ENCODE assay signal across 8 cellular contexts in genomic region chr10:72692057-72692891, GRCh38. TPM values are rescaled to one million over a fixed set of nuclear protein-coding genes. Genes with fewer than 3 reads are reported as not detected.
A peak's percentile ranks its signal among the peaks of the same experiment; 100 is the strongest.
DNase-seq lines count a peak whose midpoint lies in the region; ATAC-seq and TF ChIP-seq lines count a peak whose summit lies in the region.

TSS of gene MCU (plus strand) at chr10:72692143. CDS start at chr10:72692152, 9 bp downstream.

- H3K9me3 ChIP-seq in PC-3 (ENCODE audit: low read length) = no peaks in the 10 kb centered on the region

- H2AFZ ChIP-seq in PC-3 (ENCODE audit: low read length) = peak within 1 kb of the TSS; percentile 82

- H3F3A ChIP-seq in PC-3 (ENCODE audit: low read length, unreplicated experiment) = no peaks in the 10 kb centered on the region

- H3K9ac ChIP-seq in PC-3 (ENCODE audit: low read length) = peak within 1 kb of the TSS; percentile 70

- CTCF ChIA-PET in PC-3 (lab: Charles Lee) = interaction anchor here (0.6 to 1.2 kb wide), 2 partner anchors 81 to 142 kb away, joined by 3 to 5 read pairs; no protein-coding TSS in a partner anchor

- H3K27ac ChIP-seq in PC-3 (ENCODE audit: low read length) = no peak within 1 kb of the TSS; the same call in 1 of the 2 replicates

- peaks cover 28% of the 10 kb centered on the region for H4K20me1 ChIP-seq in PC-3 (ENCODE audit: low read length)

- POLR2A ChIA-PET in PC-3 (lab: Charles Lee; ENCODE audit: unreplicated experiment) = interaction anchor here (0.5 to 0.8 kb wide), 5 partner anchors 16 to 403 kb away, joined by 3 to 21 read pairs (median 4); no protein-coding TSS in a partner anchor
- POLR2A ChIA-PET in naive thymus-derived CD8-positive, alpha-beta T cell (lab: Charles Lee) = interaction anchor here (0.5 to 1.4 kb wide), 5 partner anchors 9 to 475 kb away, joined by 4 to 7 read pairs (median 4); partner anchors contain the start of gene MICU1

- intact Hi-C loops in CD14-positive monocyte (cut with micrococcal nuclease) = loop anchor here (5.0 to 10.0 kb wide), 2 partner anchors 65 to 327 kb away; partner anchors contain the start of gene MICU1 (in 2 of the 2)
- intact Hi-C loops in PC-3 (cut with micrococcal nuclease) = loop anchor here (2.0 to 5.0 kb wide), 3 partner anchors 45 to 370 kb away; no protein-coding TSS in a partner anchor
- intact Hi-C loops in activated T-helper 1 cell treated with anti-CD3 and anti-CD28 coated beads, Interleukin-12 subunit alpha, Interleukin-12 subunit beta, Interleukin-2, Interleukin-4 antibody, amounts not matched to agents 30 ng/mL and 10 ng/mL and 1 ng/mL, durations not matched to agents 14 hours and 24 hours and 36 hours (cut with micrococcal nuclease) = loop anchor here (1.0 to 10.0 kb wide), 10 partner anchors 15 to 803 kb away; partner anchors contain the start of genes DNAJB12, ECD, FAM149B1 and MICU1

- peaks cover 50% of the 10 kb centered on the region for H3K4me1 ChIP-seq in PC-3 (ENCODE audit: insufficient read depth, low read length)

- peak within 1 kb of the TSS; percentile 84 to 96 for H3K4me3 Mint-ChIP-seq in CD14-positive monocyte
- peak within 1 kb of the TSS; percentile 85 for H3K4me3 Mint-ChIP-seq in activated T-helper 1 cell treated with anti-CD3 and anti-CD28 coated beads, Interleukin-12 subunit alpha, Interleukin-12 subunit beta, Interleukin-2, Interleukin-4 antibody, amounts not matched to agents 30 ng/mL and 10 ng/mL and 1 ng/mL, durations not matched to agents 14 hours and 24 hours and 36 hours
- peak within 1 kb of the TSS; percentile 85 to 96 (median 93) for H3K4me3 Mint-ChIP-seq in naive thymus-derived CD8-positive, alpha-beta T cell
- H3K4me3 Mint-ChIP-seq in stimulated activated memory B cell treated with anti-CD40 and anti-IgM and Interleukin-4, amounts not matched to agents 10 μg/mL and 1 μg/mL and 100 μg/mL, for 72 hours = peak within 1 kb of the TSS; percentile 85

- peaks cover 47% of the 10 kb centered on the region for H3K79me2 ChIP-seq in PC-3 (ENCODE audit: low read length)

- peak within 1 kb of the TSS; percentile 94 for H3K4me2 ChIP-seq in PC-3 (ENCODE audit: low read length)

- H3K4me3 ChIP-seq in PC-3 (ENCODE audit: low read length) (peak within 1 kb of the TSS; percentile 94), fibroblast of mammary gland (ENCODE audit: control insufficient read depth, low read depth, low read length) (peak within 1 kb of the TSS; percentile 87)

- BruUV-seq in PC-3 (replicated peaks; lab: Mats Ljungman, UMichigan) = no TSS peak

- H3K9me2 ChIP-seq in PC-3 (replicated peaks; ENCODE audit: low read length) = no peaks in the 10 kb centered on the region

- H3K27me3 ChIP-seq in PC-3 (ENCODE audit: low read length) = no peaks in the 10 kb centered on the region

- H3K27me3 Mint-ChIP-seq in CD14-positive monocyte (ENCODE audit: low read depth in 3 of 3) = peaks cover 0 to 1% (median 0%) of the 10 kb centered on the region in 3 donors
- peaks cover 7% of the 10 kb centered on the region for H3K27me3 Mint-ChIP-seq in activated T-helper 1 cell treated with anti-CD3 and anti-CD28 coated beads, Interleukin-12 subunit alpha, Interleukin-12 subunit beta, Interleukin-2, Interleukin-4 antibody, amounts not matched to agents 30 ng/mL and 10 ng/mL and 1 ng/mL, durations not matched to agents 14 hours and 24 hours and 36 hours (ENCODE audit: insufficient read depth)
- H3K27me3 Mint-ChIP-seq in naive thymus-derived CD8-positive, alpha-beta T cell = peaks cover 0 to 10% (median 0%) of the 10 kb centered on the region in 5 donors
- H3K27me3 Mint-ChIP-seq in stimulated activated memory B cell treated with anti-CD40 and anti-IgM and Interleukin-4, amounts not matched to agents 10 μg/mL and 1 μg/mL and 100 μg/mL, for 72 hours = no peaks in the 10 kb centered on the region

- peak; percentile 87 for ATAC-seq in GM19372 (IDR thresholded peaks at IDR 0.05; ENCODE audit: low read depth, unreplicated experiment)
- ATAC-seq in HG03469 (IDR thresholded peaks at IDR 0.05; ENCODE audit: unreplicated experiment) = peak; percentile 57
- ATAC-seq in PC-3 = peak; percentile 88
- peak; percentile 93 to 94 for ATAC-seq in naive thymus-derived CD8-positive, alpha-beta T cell
- ATAC-seq in stimulated activated memory B cell treated with anti-CD40 and anti-IgM and Interleukin-4, amounts not matched to agents 10 μg/mL and 1 μg/mL and 100 μg/mL, for 72 hours = peak; percentile 98

- peak within 1 kb of the TSS in 5 of 7 donors; percentile 66 to 88 (median 81) for H3K27ac Mint-ChIP-seq in CD14-positive monocyte
- H3K27ac Mint-ChIP-seq in activated T-helper 1 cell treated with anti-CD3 and anti-CD28 coated beads, Interleukin-12 subunit alpha, Interleukin-12 subunit beta, Interleukin-2, Interleukin-4 antibody, amounts not matched to agents 30 ng/mL and 10 ng/mL and 1 ng/mL, durations not matched to agents 14 hours and 24 hours and 36 hours = peak within 1 kb of the TSS; percentile 66
- H3K27ac Mint-ChIP-seq in naive thymus-derived CD8-positive, alpha-beta T cell = peak within 1 kb of the TSS; percentile 54 to 92 (median 88)
- peak within 1 kb of the TSS; percentile 64 for H3K27ac Mint-ChIP-seq in stimulated activated memory B cell treated with anti-CD40 and anti-IgM and Interleukin-4, amounts not matched to agents 10 μg/mL and 1 μg/mL and 100 μg/mL, for 72 hours

- no peaks in the 10 kb centered on the region for H3K36me3 ChIP-seq in PC-3 (ENCODE audit: low read depth, low read length)

- no peak for TF ChIP-seq CTCF in CD14-positive monocyte (IDR thresholded peaks at IDR 0.05)
- TF ChIP-seq CTCF in PC-3 (conservative IDR thresholded peaks at IDR 0.05; ENCODE audit: low read depth, low read length) = no peak
- TF ChIP-seq CTCF in fibroblast of mammary gland (conservative IDR thresholded peaks at IDR 0.05; ENCODE audit: control insufficient read depth, insufficient read depth, low read depth, low read length) = no peak

- peak; percentile 93 for DNase-seq in CD14-positive monocyte (ENCODE audit: low spot score)
- peak; percentile 89 for DNase-seq in PC-3
- peak; percentile 90 for DNase-seq in activated T-helper 1 cell treated with anti-CD3 and anti-CD28 coated beads, Interleukin-12 subunit alpha, Interleukin-12 subunit beta, Interleukin-2, Interleukin-4 antibody, amounts not matched to agents 30 ng/mL and 10 ng/mL and 1 ng/mL, durations not matched to agents 14 hours and 24 hours and 36 hours (ENCODE audit: low spot score)
- DNase-seq in fibroblast of mammary gland (ENCODE audit: low read depth) = peak; percentile 91
- peak; percentile 88 to 96 (median 91) for DNase-seq in naive thymus-derived CD8-positive, alpha-beta T cell

- peaks cover 46% of the 10 kb centered on the region for H3K4me1 Mint-ChIP-seq in CD14-positive monocyte
- peaks cover 37% of the 10 kb centered on the region for H3K4me1 Mint-ChIP-seq in activated T-helper 1 cell treated with anti-CD3 and anti-CD28 coated beads, Interleukin-12 subunit alpha, Interleukin-12 subunit beta, Interleukin-2, Interleukin-4 antibody, amounts not matched to agents 30 ng/mL and 10 ng/mL and 1 ng/mL, durations not matched to agents 14 hours and 24 hours and 36 hours (ENCODE audit: low read depth)
- H3K4me1 Mint-ChIP-seq in naive thymus-derived CD8-positive, alpha-beta T cell = peaks cover 10 to 43% (median 34%) of the 10 kb centered on the region in 4 donors
- peaks cover 44% of the 10 kb centered on the region for H3K4me1 Mint-ChIP-seq in stimulated activated memory B cell treated with anti-CD40 and anti-IgM and Interleukin-4, amounts not matched to agents 10 μg/mL and 1 μg/mL and 100 μg/mL, for 72 hours

- peaks cover 0 to 2% (median 0%) of the 10 kb centered on the region in 7 donors for H3K9me3 Mint-ChIP-seq in CD14-positive monocyte
- no peaks in the 10 kb centered on the region for H3K9me3 Mint-ChIP-seq in activated T-helper 1 cell treated with anti-CD3 and anti-CD28 coated beads, Interleukin-12 subunit alpha, Interleukin-12 subunit beta, Interleukin-2, Interleukin-4 antibody, amounts not matched to agents 30 ng/mL and 10 ng/mL and 1 ng/mL, durations not matched to agents 14 hours and 24 hours and 36 hours
- no peaks in the 10 kb centered on the region for H3K9me3 Mint-ChIP-seq in naive thymus-derived CD8-positive, alpha-beta T cell
- no peaks in the 10 kb centered on the region for H3K9me3 Mint-ChIP-seq in stimulated activated memory B cell treated with anti-CD40 and anti-IgM and Interleukin-4, amounts not matched to agents 10 μg/mL and 1 μg/mL and 100 μg/mL, for 72 hours

- H3K36me3 Mint-ChIP-seq in CD14-positive monocyte = no peaks in the 10 kb centered on the region
- H3K36me3 Mint-ChIP-seq in activated T-helper 1 cell treated with anti-CD3 and anti-CD28 coated beads, Interleukin-12 subunit alpha, Interleukin-12 subunit beta, Interleukin-2, Interleukin-4 antibody, amounts not matched to agents 30 ng/mL and 10 ng/mL and 1 ng/mL, durations not matched to agents 14 hours and 24 hours and 36 hours (ENCODE audit: low read depth) = peaks cover 2% of the 10 kb centered on the region
- H3K36me3 Mint-ChIP-seq in naive thymus-derived CD8-positive, alpha-beta T cell = no peaks in the 10 kb centered on the region
- H3K36me3 Mint-ChIP-seq in stimulated activated memory B cell treated with anti-CD40 and anti-IgM and Interleukin-4, amounts not matched to agents 10 μg/mL and 1 μg/mL and 100 μg/mL, for 72 hours = no peaks in the 10 kb centered on the region

RNA-seq across cellular contexts. Expression of gene MCU, which starts in this region (rescaled TPM):
- polyA plus RNA-seq in CD14-positive monocyte = 10 to 100 TPM; 11.7 to 16.5 TPM
- total RNA-seq in PC-3 (2014; rRNA removed) = 16.4 and 21.5 TPM in 2 replicates
- 12.6 and 17.5 TPM in 2 replicates for total RNA-seq in activated T-helper 1 cell treated with anti-CD3 and anti-CD28 coated beads, Interleukin-12 subunit alpha, Interleukin-12 subunit beta, Interleukin-2, Interleukin-4 antibody, amounts not matched to agents 30 ng/mL and 10 ng/mL and 1 ng/mL, durations not matched to agents 14 hours and 24 hours and 36 hours
- total RNA-seq in naive thymus-derived CD8-positive, alpha-beta T cell = 10 to 100 TPM in 1 of 2 experiments, 1 to 10 TPM in 1; 9.9 to 10.6 TPM
- polyA plus RNA-seq in naive thymus-derived CD8-positive, alpha-beta T cell = 1 to 10 TPM; 4.1 to 9.0 (median 6.2) TPM
